Comparison of ENCODE assay signal across 1 cellular context in the genomic region with DNA sequence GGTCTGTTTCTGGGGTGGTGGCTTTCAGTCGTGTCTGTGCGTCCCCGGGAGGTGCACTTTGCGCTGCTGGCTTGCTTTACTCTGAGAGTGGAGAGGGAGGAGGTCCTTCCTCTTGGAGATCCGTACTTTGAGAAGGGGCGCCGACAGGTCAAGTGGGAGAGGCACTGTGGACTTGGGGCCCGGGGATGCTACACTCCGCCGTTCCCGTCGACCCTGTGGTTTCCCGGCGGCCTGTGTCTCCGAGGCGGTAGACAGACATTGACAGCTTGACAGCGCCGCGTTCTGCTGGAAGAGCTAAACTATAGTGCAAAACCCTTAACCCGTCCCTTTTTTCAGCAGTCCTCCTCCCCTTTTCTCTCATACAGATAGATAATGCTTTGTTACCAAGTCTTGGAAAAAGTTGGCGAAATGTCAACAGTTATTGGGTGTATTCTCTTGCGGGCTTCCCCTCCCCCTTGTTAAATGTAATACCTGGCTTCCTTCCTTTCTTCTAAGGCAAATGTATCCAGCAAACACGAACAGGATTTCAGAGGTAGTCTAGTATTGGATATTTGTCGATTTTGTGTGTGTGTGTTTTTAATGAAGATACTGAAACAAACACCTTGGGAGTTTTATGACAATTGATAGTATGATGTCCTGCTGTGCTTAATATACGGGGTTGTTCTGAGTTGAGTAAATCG.
TF ChIP-seq lines count a peak whose summit lies in the region.

No MANE protein-coding gene starts in this region.

TF ChIP-seq in K562, 482 proteins besides CTCF, POLR2A, EP300 and RAD21 (continued from another document and continues in another):
- TF ChIP-seq, protein P1, sequence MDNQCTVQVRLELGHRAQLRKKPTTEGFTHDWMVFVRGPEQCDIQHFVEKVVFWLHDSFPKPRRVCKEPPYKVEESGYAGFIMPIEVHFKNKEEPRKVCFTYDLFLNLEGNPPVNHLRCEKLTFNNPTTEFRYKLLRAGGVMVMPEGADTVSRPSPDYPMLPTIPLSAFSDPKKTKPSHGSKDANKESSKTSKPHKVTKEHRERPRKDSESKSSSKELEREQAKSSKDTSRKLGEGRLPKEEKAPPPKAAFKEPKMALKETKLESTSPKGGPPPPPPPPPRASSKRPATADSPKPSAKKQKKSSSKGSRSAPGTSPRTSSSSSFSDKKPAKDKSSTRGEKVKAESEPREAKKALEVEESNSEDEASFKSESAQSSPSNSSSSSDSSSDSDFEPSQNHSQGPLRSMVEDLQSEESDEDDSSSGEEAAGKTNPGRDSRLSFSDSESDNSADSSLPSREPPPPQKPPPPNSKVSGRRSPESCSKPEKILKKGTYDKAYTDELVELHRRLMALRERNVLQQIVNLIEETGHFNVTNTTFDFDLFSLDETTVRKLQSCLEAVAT (IDR thresholded peaks at IDR 0.05): 0 out of 4 replicates have a peak, but pooled peaks of 1 of the 2 experiments have one; percentile 6
- TF ChIP-seq NBN (IDR thresholded peaks at IDR 0.05; ENCODE audit: low read depth) (0 out of 2 replicates have a peak, but pooled peaks have one; percentile 46), TOE1 (IDR thresholded peaks at IDR 0.05; ENCODE audit: borderline replicate concordance) (peak; percentile 9; the same call in 1 of the 2 replicates), TOE1 (CRISPR knock-in tag; IDR thresholded peaks at IDR 0.05; ENCODE audit: borderline replicate concordance, low read depth) (no peak), NFIC (IDR thresholded peaks at IDR 0.05) (peak; percentile 62; the same call in 1 of the 2 replicates), DMBX1 (CRISPR knock-in tag; IDR thresholded peaks at IDR 0.05; ENCODE audit: borderline replicate concordance) (no peak), HDAC8 (tag; IDR thresholded peaks at IDR 0.05) (no peak), ZEB2 (IDR thresholded peaks at IDR 0.05) (no peak), RFX1 (IDR thresholded peaks at IDR 0.05) (no peak), POLR2AphosphoS5 (IDR thresholded peaks at IDR 0.05; ENCODE audit: control insufficient read depth, insufficient read depth, low read depth, low read length) (no peak), SIN3A (IDR thresholded peaks at IDR 0.05; ENCODE audit: borderline replicate concordance in 2 of 2, control insufficient read depth in 1 of 2, low read depth in 2 of 2, low read length in 2 of 2) (peak in 1 of 2 experiments; percentile 3; a peak in 1 of 4 replicates), RCOR1 (IDR thresholded peaks at IDR 0.05; ENCODE audit: borderline replicate concordance in 1 of 2, low read depth in 2 of 2, low read length in 2 of 2) (no peak), YY1 (IDR thresholded peaks at IDR 0.05; ENCODE audit: borderline replicate concordance in 1 of 3, control insufficient read depth in 1 of 3, extremely low read depth in 1 of 3, insufficient read depth in 3 of 3, insufficient read length in 1 of 3, insufficient replicate concordance in 2 of 3, low read depth in 1 of 3, low read length in 2 of 3) (peak in 1 of 3 experiments; percentile 12), MAFG (tag; conservative IDR thresholded peaks at IDR 0.05) (no peak), SMARCA4 (IDR thresholded peaks at IDR 0.05) (peak; percentile 23), CBX1 (IDR thresholded peaks at IDR 0.05; ENCODE audit: low read depth) (no peak)
- TF ChIP-seq, protein P2, sequence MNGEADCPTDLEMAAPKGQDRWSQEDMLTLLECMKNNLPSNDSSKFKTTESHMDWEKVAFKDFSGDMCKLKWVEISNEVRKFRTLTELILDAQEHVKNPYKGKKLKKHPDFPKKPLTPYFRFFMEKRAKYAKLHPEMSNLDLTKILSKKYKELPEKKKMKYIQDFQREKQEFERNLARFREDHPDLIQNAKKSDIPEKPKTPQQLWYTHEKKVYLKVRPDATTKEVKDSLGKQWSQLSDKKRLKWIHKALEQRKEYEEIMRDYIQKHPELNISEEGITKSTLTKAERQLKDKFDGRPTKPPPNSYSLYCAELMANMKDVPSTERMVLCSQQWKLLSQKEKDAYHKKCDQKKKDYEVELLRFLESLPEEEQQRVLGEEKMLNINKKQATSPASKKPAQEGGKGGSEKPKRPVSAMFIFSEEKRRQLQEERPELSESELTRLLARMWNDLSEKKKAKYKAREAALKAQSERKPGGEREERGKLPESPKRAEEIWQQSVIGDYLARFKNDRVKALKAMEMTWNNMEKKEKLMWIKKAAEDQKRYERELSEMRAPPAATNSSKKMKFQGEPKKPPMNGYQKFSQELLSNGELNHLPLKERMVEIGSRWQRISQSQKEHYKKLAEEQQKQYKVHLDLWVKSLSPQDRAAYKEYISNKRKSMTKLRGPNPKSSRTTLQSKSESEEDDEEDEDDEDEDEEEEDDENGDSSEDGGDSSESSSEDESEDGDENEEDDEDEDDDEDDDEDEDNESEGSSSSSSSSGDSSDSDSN (IDR thresholded peaks at IDR 0.05; ENCODE audit: borderline replicate concordance in 1 of 2, low read depth in 2 of 2, low read length in 2 of 2): peak in 1 of 2 experiments; percentile 73; a peak in 1 of 4 replicates
- TF ChIP-seq, protein P3, sequence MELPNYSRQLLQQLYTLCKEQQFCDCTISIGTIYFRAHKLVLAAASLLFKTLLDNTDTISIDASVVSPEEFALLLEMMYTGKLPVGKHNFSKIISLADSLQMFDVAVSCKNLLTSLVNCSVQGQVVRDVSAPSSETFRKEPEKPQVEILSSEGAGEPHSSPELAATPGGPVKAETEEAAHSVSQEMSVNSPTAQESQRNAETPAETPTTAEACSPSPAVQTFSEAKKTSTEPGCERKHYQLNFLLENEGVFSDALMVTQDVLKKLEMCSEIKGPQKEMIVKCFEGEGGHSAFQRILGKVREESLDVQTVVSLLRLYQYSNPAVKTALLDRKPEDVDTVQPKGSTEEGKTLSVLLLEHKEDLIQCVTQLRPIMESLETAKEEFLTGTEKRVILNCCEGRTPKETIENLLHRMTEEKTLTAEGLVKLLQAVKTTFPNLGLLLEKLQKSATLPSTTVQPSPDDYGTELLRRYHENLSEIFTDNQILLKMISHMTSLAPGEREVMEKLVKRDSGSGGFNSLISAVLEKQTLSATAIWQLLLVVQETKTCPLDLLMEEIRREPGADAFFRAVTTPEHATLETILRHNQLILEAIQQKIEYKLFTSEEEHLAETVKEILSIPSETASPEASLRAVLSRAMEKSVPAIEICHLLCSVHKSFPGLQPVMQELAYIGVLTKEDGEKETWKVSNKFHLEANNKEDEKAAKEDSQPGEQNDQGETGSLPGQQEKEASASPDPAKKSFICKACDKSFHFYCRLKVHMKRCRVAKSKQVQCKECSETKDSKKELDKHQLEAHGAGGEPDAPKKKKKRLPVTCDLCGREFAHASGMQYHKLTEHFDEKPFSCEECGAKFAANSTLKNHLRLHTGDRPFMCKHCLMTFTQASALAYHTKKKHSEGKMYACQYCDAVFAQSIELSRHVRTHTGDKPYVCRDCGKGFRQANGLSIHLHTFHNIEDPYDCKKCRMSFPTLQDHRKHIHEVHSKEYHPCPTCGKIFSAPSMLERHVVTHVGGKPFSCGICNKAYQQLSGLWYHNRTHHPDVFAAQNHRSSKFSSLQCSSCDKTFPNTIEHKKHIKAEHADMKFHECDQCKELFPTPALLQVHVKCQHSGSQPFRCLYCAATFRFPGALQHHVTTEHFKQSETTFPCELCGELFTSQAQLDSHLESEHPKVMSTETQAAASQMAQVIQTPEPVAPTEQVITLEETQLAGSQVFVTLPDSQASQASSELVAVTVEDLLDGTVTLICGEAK (IDR thresholded peaks at IDR 0.05): 0 out of 2 replicates have a peak, but pooled peaks have one; percentile 25
- TF ChIP-seq, protein P3 (CRISPR knock-in tag; IDR thresholded peaks at IDR 0.05): no peak
- TF ChIP-seq, protein P4, sequence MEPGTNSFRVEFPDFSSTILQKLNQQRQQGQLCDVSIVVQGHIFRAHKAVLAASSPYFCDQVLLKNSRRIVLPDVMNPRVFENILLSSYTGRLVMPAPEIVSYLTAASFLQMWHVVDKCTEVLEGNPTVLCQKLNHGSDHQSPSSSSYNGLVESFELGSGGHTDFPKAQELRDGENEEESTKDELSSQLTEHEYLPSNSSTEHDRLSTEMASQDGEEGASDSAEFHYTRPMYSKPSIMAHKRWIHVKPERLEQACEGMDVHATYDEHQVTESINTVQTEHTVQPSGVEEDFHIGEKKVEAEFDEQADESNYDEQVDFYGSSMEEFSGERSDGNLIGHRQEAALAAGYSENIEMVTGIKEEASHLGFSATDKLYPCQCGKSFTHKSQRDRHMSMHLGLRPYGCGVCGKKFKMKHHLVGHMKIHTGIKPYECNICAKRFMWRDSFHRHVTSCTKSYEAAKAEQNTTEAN (CRISPR knock-in tag; IDR thresholded peaks at IDR 0.05): no peak
- TF ChIP-seq, protein P5, sequence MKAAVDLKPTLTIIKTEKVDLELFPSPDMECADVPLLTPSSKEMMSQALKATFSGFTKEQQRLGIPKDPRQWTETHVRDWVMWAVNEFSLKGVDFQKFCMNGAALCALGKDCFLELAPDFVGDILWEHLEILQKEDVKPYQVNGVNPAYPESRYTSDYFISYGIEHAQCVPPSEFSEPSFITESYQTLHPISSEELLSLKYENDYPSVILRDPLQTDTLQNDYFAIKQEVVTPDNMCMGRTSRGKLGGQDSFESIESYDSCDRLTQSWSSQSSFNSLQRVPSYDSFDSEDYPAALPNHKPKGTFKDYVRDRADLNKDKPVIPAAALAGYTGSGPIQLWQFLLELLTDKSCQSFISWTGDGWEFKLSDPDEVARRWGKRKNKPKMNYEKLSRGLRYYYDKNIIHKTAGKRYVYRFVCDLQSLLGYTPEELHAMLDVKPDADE (conservative IDR thresholded peaks at IDR 0.05; ENCODE audit: control insufficient read depth, low read depth, low read length): no peak
- TF ChIP-seq, protein P6, sequence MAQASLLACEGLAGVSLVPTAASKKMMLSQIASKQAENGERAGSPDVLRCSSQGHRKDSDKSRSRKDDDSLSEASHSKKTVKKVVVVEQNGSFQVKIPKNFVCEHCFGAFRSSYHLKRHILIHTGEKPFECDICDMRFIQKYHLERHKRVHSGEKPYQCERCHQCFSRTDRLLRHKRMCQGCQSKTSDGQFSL (CRISPR knock-in tag; IDR thresholded peaks at IDR 0.05): no peak
- TF ChIP-seq, protein P6 (tag; IDR thresholded peaks at IDR 0.05): 0 out of 4 replicates have a peak, but pooled peaks of 1 of the 2 experiments have one; percentile 5
- TF ChIP-seq, protein P7, sequence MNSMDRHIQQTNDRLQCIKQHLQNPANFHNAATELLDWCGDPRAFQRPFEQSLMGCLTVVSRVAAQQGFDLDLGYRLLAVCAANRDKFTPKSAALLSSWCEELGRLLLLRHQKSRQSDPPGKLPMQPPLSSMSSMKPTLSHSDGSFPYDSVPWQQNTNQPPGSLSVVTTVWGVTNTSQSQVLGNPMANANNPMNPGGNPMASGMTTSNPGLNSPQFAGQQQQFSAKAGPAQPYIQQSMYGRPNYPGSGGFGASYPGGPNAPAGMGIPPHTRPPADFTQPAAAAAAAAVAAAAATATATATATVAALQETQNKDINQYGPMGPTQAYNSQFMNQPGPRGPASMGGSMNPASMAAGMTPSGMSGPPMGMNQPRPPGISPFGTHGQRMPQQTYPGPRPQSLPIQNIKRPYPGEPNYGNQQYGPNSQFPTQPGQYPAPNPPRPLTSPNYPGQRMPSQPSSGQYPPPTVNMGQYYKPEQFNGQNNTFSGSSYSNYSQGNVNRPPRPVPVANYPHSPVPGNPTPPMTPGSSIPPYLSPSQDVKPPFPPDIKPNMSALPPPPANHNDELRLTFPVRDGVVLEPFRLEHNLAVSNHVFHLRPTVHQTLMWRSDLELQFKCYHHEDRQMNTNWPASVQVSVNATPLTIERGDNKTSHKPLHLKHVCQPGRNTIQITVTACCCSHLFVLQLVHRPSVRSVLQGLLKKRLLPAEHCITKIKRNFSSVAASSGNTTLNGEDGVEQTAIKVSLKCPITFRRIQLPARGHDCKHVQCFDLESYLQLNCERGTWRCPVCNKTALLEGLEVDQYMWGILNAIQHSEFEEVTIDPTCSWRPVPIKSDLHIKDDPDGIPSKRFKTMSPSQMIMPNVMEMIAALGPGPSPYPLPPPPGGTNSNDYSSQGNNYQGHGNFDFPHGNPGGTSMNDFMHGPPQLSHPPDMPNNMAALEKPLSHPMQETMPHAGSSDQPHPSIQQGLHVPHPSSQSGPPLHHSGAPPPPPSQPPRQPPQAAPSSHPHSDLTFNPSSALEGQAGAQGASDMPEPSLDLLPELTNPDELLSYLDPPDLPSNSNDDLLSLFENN (IDR thresholded peaks at IDR 0.05; ENCODE audit: low read depth in 2 of 2, low read length in 2 of 2): no peak
